ENCODE assay signal across 8 cellular contexts in genomic region chr4:147096667-147097604, GRCh38.
DNase-seq lines count a peak whose midpoint lies in the region; ATAC-seq and TF ChIP-seq lines count a peak whose summit lies in the region.

No MANE protein-coding gene starts in this region.

- H3K9me3 Mint-ChIP-seq in MCF 10A (ENCODE audit: unreplicated experiment) = no peaks in the 10 kb centered on the region
- no peaks in the 10 kb centered on the region for H3K9me3 Mint-ChIP-seq in T-helper 2 cell treated with Interferon-gamma antibody and Interleukin-4, amounts not matched to agents 5 μg/mL and 100 μg/mL, for 36 hours

- no peaks in the 10 kb centered on the region for H3K27me3 Mint-ChIP-seq in MCF 10A (ENCODE audit: insufficient read depth, unreplicated experiment)
- H3K27me3 Mint-ChIP-seq in T-helper 2 cell treated with Interferon-gamma antibody and Interleukin-4, amounts not matched to agents 5 μg/mL and 100 μg/mL, for 36 hours (ENCODE audit: low read depth) = peaks cover 6% of the 10 kb centered on the region

- no peak overlapping the region for H3K27ac ChIP-seq in vagina

- no peaks in the 10 kb centered on the region for H3K36me3 ChIP-seq in vagina

- peak overlapping the region; percentile 80 for H3K27ac Mint-ChIP-seq in MCF 10A (ENCODE audit: low read depth, unreplicated experiment)
- no peak overlapping the region for H3K27ac Mint-ChIP-seq in T-helper 2 cell treated with Interferon-gamma antibody and Interleukin-4, amounts not matched to agents 5 μg/mL and 100 μg/mL, for 36 hours

- no peaks in the 10 kb centered on the region for H3K36me3 Mint-ChIP-seq in MCF 10A (ENCODE audit: insufficient read depth, unreplicated experiment)
- no peaks in the 10 kb centered on the region for H3K36me3 Mint-ChIP-seq in T-helper 2 cell treated with Interferon-gamma antibody and Interleukin-4, amounts not matched to agents 5 μg/mL and 100 μg/mL, for 36 hours (ENCODE audit: low read depth)

- peak overlapping the region; percentile 12 for H3K4me3 Mint-ChIP-seq in MCF 10A (ENCODE audit: unreplicated experiment)
- H3K4me3 Mint-ChIP-seq in T-helper 2 cell treated with Interferon-gamma antibody and Interleukin-4, amounts not matched to agents 5 μg/mL and 100 μg/mL, for 36 hours = no peak overlapping the region

- H3K4me3 ChIP-seq in vagina = no peak overlapping the region

- peak; percentile 5 for DNase-seq in DMS153 (lab: John Stamatoyannopoulos, UW)
- DNase-seq in NCI-H1417 (lab: John Stamatoyannopoulos, UW) = peak in 2 of 3 experiments; percentile 57 to 78
- peak; percentile 84 for DNase-seq in MCF 10A (ENCODE audit: unreplicated experiment)
- DNase-seq in kidney tubule cell (ENCODE audit: low spot score) = peak; percentile 59
- no peak for DNase-seq in vagina (ENCODE audit: extremely low spot score in 2 of 2)
- no peak for DNase-seq in NCI-H187 treated with DMSO at 0.1 percent for 48 hours (lab: John Stamatoyannopoulos, UW)
- no peak for DNase-seq in T-helper 2 cell treated with Interferon-gamma antibody and Interleukin-4, amounts not matched to agents 5 μg/mL and 100 μg/mL, for 36 hours (ENCODE audit: low spot score)

- no peaks in the 10 kb centered on the region for H3K9me3 ChIP-seq in vagina

- H3K27me3 ChIP-seq in vagina = no peaks in the 10 kb centered on the region

- intact Hi-C loops in MCF 10A (cut with micrococcal nuclease) (loop anchor here (1.0 to 10.0 kb wide), 6 partner anchors 78 to 1482 kb away; partner anchors contain the start of genes MMAA and SLC10A7), vagina (cut with DNase I) (loop anchor here (5.0 kb wide), 1 partner anchor 80 kb away; no protein-coding TSS in a partner anchor)

- ATAC-seq in GM21423 (IDR thresholded peaks at IDR 0.05; ENCODE audit: unreplicated experiment) = peak; percentile 53

- H3K4me1 Mint-ChIP-seq in MCF 10A (ENCODE audit: insufficient read depth, unreplicated experiment) = peaks cover 24% of the 10 kb centered on the region
- H3K4me1 Mint-ChIP-seq in T-helper 2 cell treated with Interferon-gamma antibody and Interleukin-4, amounts not matched to agents 5 μg/mL and 100 μg/mL, for 36 hours (ENCODE audit: low read depth) = no peaks in the 10 kb centered on the region

- TF ChIP-seq POLR2A in vagina (IDR thresholded peaks at IDR 0.05) = no peak

- BruUV-seq in MCF 10A (replicated peaks; lab: Mats Ljungman, UMichigan) = no TSS peak

- POLR2A ChIA-PET in MCF 10A (lab: Yijun Ruan, JAX) = interaction anchor here (0.6 to 2.9 kb wide), 14 partner anchors 13 to 1866 kb away, joined by 3 to 34 read pairs (median 4); no protein-coding TSS in a partner anchor

- peak; percentile 50 for TF ChIP-seq CTCF in MCF 10A (IDR thresholded peaks at IDR 0.05; ENCODE audit: unreplicated experiment)
- peak in 2 of 3 experiments; percentile 55 to 85 for TF ChIP-seq CTCF in vagina (IDR thresholded peaks at IDR 0.05)

- CTCF ChIA-PET in MCF 10A (lab: Yijun Ruan, JAX) = interaction anchor here (0.6 to 8.3 kb wide), 40 partner anchors 9 to 940 kb away, joined by 3 to 285 read pairs (median 4); no protein-coding TSS in a partner anchor

- H3K4me1 ChIP-seq in vagina = no peaks in the 10 kb centered on the region

Comparison
In these comparisons a context has a peak if more than half of its experiments do, and no peak if none do; other contexts are left out.
1. DNase-seq: peak in DMS153 (single experiment), NCI-H1417 (2 of 3), MCF 10A (single experiment) and kidney tubule cell (single experiment); none in vagina (0 of 2), NCI-H187 treated with DMSO at 0.1 percent for 48 hours (single experiment) and T-helper 2 cell treated with Interferon-gamma antibody and Interleukin-4, amounts not matched to agents 5 μg/mL and 100 μg/mL, for 36 hours (single experiment).